19 cellular contexts compared by ENCODE assay signal in the genomic region with DNA sequence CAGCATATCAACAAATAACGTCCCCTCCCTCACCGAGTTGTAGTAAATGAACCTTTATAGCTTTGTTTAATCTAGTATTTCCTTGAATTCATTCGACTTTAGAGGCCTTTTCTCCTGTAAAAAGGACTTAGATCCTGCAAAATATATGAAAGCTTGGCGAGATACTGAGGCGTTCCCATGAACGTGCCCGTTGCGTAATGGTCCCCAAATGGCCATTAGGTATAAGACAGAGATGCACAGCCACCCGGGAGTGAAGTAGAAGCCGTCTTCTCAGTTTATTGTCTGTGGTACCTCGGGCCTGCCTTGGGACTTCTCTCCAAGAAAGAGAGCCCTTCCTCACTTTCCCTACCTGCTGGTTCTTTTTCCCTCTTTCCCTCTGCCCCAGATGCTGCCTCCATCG.
DNase-seq lines count a peak whose midpoint lies in the region; ATAC-seq and TF ChIP-seq lines count a peak whose summit lies in the region.
"Had no signal": no experiment of that assay in that cellular context is flagged by ENCODE, and none has a peak within 500 bp of the region (broad histone marks: within the 10 kb centered on the region; RNA-seq: fewer than 3 reads in every experiment).

No MANE protein-coding gene starts in this region.

- no peaks in the 10 kb centered on the region for H3K36me3 Mint-ChIP-seq in activated T-cell treated with anti-CD3 and anti-CD28 coated beads, Interleukin-2, amount 50 U/mL, for 24 hours (ENCODE audit: low read depth)
- H3K36me3 Mint-ChIP-seq in activated naive CD8-positive, alpha-beta T cell treated with anti-CD3 and anti-CD28 coated beads, Interleukin-2, amount 50 U/mL, for 24 hours (ENCODE audit: low read depth), result no peaks in the 10 kb centered on the region
- no peaks in the 10 kb centered on the region for H3K36me3 Mint-ChIP-seq in memory B cell
- H3K36me3 Mint-ChIP-seq in activated CD8-positive, alpha-beta T cell treated with anti-CD3 and anti-CD28 coated beads, Interleukin-2, amount 10 ng/mL, durations not matched to agents 7 days and 5 days (ENCODE audit: low read depth), result no peaks in the 10 kb centered on the region

- TF ChIP-seq CTCF in spleen (IDR thresholded peaks at IDR 0.05 in 8 of 11, conservative IDR thresholded peaks at IDR 0.05 in 3 of 11), result no peak

- no peak for DNase-seq in activated T-cell treated with anti-CD3 and anti-CD28 coated beads, Interleukin-2, amount 50 U/mL, for 24 hours
- DNase-seq in activated T-cell treated with anti-CD3 and anti-CD28 coated beads, Interleukin-2, amount 50 U/mL, for 1 hour, result no peak
- DNase-seq in activated naive CD8-positive, alpha-beta T cell treated with anti-CD3 and anti-CD28 coated beads, Interleukin-2, amount 50 U/mL, for 24 hours, result no peak
- DNase-seq in memory B cell (ENCODE audit: low spot score in 2 of 2) (no peak), spleen (peak; percentile 44), NCI-H1417 (lab: John Stamatoyannopoulos, UW) (no peak)
- no peak for DNase-seq in activated CD8-positive, alpha-beta T cell treated with anti-CD3 and anti-CD28 coated beads, Interleukin-2, amount 10 ng/mL, durations not matched to agents 7 days and 5 days
- DNase-seq: activated CD4-positive, alpha-beta T cell treated with anti-CD3 and anti-CD28 coated beads, Interleukin-2, amount 50 U/mL, for 1 hour; activated T-cell treated with anti-CD3 and anti-CD28 coated beads, Interleukin-2, amount 50 U/mL, for 4 hours; amniotic stem cell; cerebellar nuclear complex; DMS79; hypothalamus; Karpas-422; midbrain; SK-N-SH had no signal

- H3K9me3 Mint-ChIP-seq in activated T-cell treated with anti-CD3 and anti-CD28 coated beads, Interleukin-2, amount 50 U/mL, for 24 hours, result no peaks in the 10 kb centered on the region
- H3K9me3 Mint-ChIP-seq in activated naive CD8-positive, alpha-beta T cell treated with anti-CD3 and anti-CD28 coated beads, Interleukin-2, amount 50 U/mL, for 24 hours, result no peaks in the 10 kb centered on the region
- no peaks in the 10 kb centered on the region for H3K9me3 Mint-ChIP-seq in memory B cell
- no peaks in the 10 kb centered on the region for H3K9me3 Mint-ChIP-seq in activated CD8-positive, alpha-beta T cell treated with anti-CD3 and anti-CD28 coated beads, Interleukin-2, amount 10 ng/mL, durations not matched to agents 7 days and 5 days (ENCODE audit: insufficient read depth)
- H3K9me3 Mint-ChIP-seq: activated T-cell treated with anti-CD3 and anti-CD28 coated beads, Interleukin-2, amount 50 U/mL, for 4 hours had no signal

- 77 to 87% (median 78%) methylated on average over 12 of the region's 12 CpGs for WGBS in spleen, 5 donors

- peaks cover 0 to 95% (median 33%) of the 10 kb centered on the region in 7 donors for H3K27me3 ChIP-seq in spleen (replicated peaks in 1 of 7)
- H3K27me3 ChIP-seq: pancreas had no signal

- CTCF ChIA-PET in activated CD8-positive, alpha-beta T cell treated with anti-CD3 and anti-CD28 coated beads, Interleukin-2, amount 10 ng/mL, durations not matched to agents 7 days and 5 days (lab: Charles Lee), result no interaction called here

- H3K4me1 Mint-ChIP-seq in activated T-cell treated with anti-CD3 and anti-CD28 coated beads, Interleukin-2, amount 50 U/mL, for 24 hours (ENCODE audit: low read depth), result peaks cover 6% of the 10 kb centered on the region
- peaks cover 8% of the 10 kb centered on the region for H3K4me1 Mint-ChIP-seq in activated naive CD8-positive, alpha-beta T cell treated with anti-CD3 and anti-CD28 coated beads, Interleukin-2, amount 50 U/mL, for 24 hours
- peaks cover 6% of the 10 kb centered on the region for H3K4me1 Mint-ChIP-seq in memory B cell
- H3K4me1 Mint-ChIP-seq in activated CD8-positive, alpha-beta T cell treated with anti-CD3 and anti-CD28 coated beads, Interleukin-2, amount 10 ng/mL, durations not matched to agents 7 days and 5 days (ENCODE audit: low read depth), result peaks cover 2% of the 10 kb centered on the region

- ATAC-seq in activated naive CD8-positive, alpha-beta T cell treated with anti-CD3 and anti-CD28 coated beads, Interleukin-2, amount 50 U/mL, for 24 hours, result no peak
- ATAC-seq in memory B cell (ENCODE audit: low read depth) (no peak), GM21723 (IDR thresholded peaks at IDR 0.05; ENCODE audit: unreplicated experiment) (no peak)
- ATAC-seq in activated CD8-positive, alpha-beta T cell treated with anti-CD3 and anti-CD28 coated beads, Interleukin-2, amount 10 ng/mL, durations not matched to agents 7 days and 5 days, result no peak

- peaks cover 0 to 16% (median 10%) of the 10 kb centered on the region in 6 donors for H3K4me1 ChIP-seq in spleen
- H3K4me1 ChIP-seq: pancreas had no signal

- no peak overlapping the region for H3K4me3 ChIP-seq in spleen

- H3K36me3 ChIP-seq in spleen, result no peaks in the 10 kb centered on the region
- H3K36me3 ChIP-seq: pancreas had no signal

- H3K27me3 Mint-ChIP-seq in activated T-cell treated with anti-CD3 and anti-CD28 coated beads, Interleukin-2, amount 50 U/mL, for 24 hours, result peaks cover 67% of the 10 kb centered on the region
- H3K27me3 Mint-ChIP-seq in activated naive CD8-positive, alpha-beta T cell treated with anti-CD3 and anti-CD28 coated beads, Interleukin-2, amount 50 U/mL, for 24 hours, result peaks cover 51% of the 10 kb centered on the region
- peaks cover 29% of the 10 kb centered on the region for H3K27me3 Mint-ChIP-seq in memory B cell
- H3K27me3 Mint-ChIP-seq in activated CD8-positive, alpha-beta T cell treated with anti-CD3 and anti-CD28 coated beads, Interleukin-2, amount 10 ng/mL, durations not matched to agents 7 days and 5 days (ENCODE audit: low read depth), result peaks cover 36% of the 10 kb centered on the region

- POLR2A ChIA-PET in activated CD8-positive, alpha-beta T cell treated with anti-CD3 and anti-CD28 coated beads, Interleukin-2, amount 10 ng/mL, durations not matched to agents 7 days and 5 days (lab: Charles Lee), result no interaction called here

- H3K4me3 Mint-ChIP-seq in activated T-cell treated with anti-CD3 and anti-CD28 coated beads, Interleukin-2, amount 50 U/mL, for 24 hours, result peak overlapping the region; percentile 60
- H3K4me3 Mint-ChIP-seq in activated naive CD8-positive, alpha-beta T cell treated with anti-CD3 and anti-CD28 coated beads, Interleukin-2, amount 50 U/mL, for 24 hours, result peak overlapping the region; percentile 54
- peak overlapping the region; percentile 74 for H3K4me3 Mint-ChIP-seq in memory B cell
- no peak overlapping the region for H3K4me3 Mint-ChIP-seq in activated CD8-positive, alpha-beta T cell treated with anti-CD3 and anti-CD28 coated beads, Interleukin-2, amount 10 ng/mL, durations not matched to agents 7 days and 5 days

- no peak overlapping the region for H3K27ac ChIP-seq in spleen
- H3K27ac ChIP-seq: C4-2B had no signal

- H3K9me3 ChIP-seq in spleen, result no peaks in the 10 kb centered on the region
- H3K9me3 ChIP-seq: pancreas, SK-N-SH had no signal

- TF ChIP-seq POLR2A in spleen (IDR thresholded peaks at IDR 0.05), result no peak

- intact Hi-C loops in spleen (cut with DNase I; ENCODE audit: low total_unique reads), result no loop called here

- no peak overlapping the region for H3K27ac Mint-ChIP-seq in activated T-cell treated with anti-CD3 and anti-CD28 coated beads, Interleukin-2, amount 50 U/mL, for 24 hours
- no peak overlapping the region for H3K27ac Mint-ChIP-seq in activated naive CD8-positive, alpha-beta T cell treated with anti-CD3 and anti-CD28 coated beads, Interleukin-2, amount 50 U/mL, for 24 hours
- no peak overlapping the region for H3K27ac Mint-ChIP-seq in memory B cell
- H3K27ac Mint-ChIP-seq in activated CD8-positive, alpha-beta T cell treated with anti-CD3 and anti-CD28 coated beads, Interleukin-2, amount 10 ng/mL, durations not matched to agents 7 days and 5 days, result no peak overlapping the region
